Comparison of ENCODE assay signal across 8 cellular contexts in genomic region chr1:155978325-155978972, GRCh38. TPM values are rescaled to one million over a fixed set of nuclear protein-coding genes. Genes with fewer than 3 reads are reported as not detected.
A peak's percentile ranks its signal among the peaks of the same experiment; 100 is the strongest.
DNase-seq lines count a peak whose midpoint lies in the region; ATAC-seq and TF ChIP-seq lines count a peak whose summit lies in the region.

ARHGEF2 (minus strand) TSS chr1:155978547; CDS start chr1:155978427, 120 bp downstream.

- CTCF ChIA-PET in CD8-positive, alpha-beta T cell (lab: Charles Lee), result interaction anchor here (1.1 to 6.7 kb wide), 7 partner anchors 11 to 72 kb away, joined by 3 to 57 read pairs (median 5); no protein-coding TSS in a partner anchor

- TF ChIP-seq POLR2A in upper lobe of left lung (IDR thresholded peaks at IDR 0.05), result peak in 2 of 4 donors; percentile 67 to 85

- peak; percentile 46 to 88 (median 79) for DNase-seq in CD8-positive, alpha-beta T cell
- DNase-seq in LoVo (ENCODE audit: low spot score), result peak; percentile 62
- DNase-seq in SW480 (ENCODE audit: low spot score), result peak; percentile 68
- DNase-seq in activated naive CD8-positive, alpha-beta T cell treated with anti-CD3 and anti-CD28 coated beads, Interleukin-2, amount 50 U/mL, for 16 hours (ENCODE audit: low read depth, low spot score), result peak; percentile 69
- peak; percentile 89 for DNase-seq in left cardiac atrium
- peak; percentile 46 for DNase-seq in progenitor cell of endocrine pancreas (ENCODE audit: low spot score, unreplicated experiment)
- DNase-seq in upper lobe of left lung, result peak; percentile 93

- no peaks in the 10 kb centered on the region for H3K27me3 Mint-ChIP-seq in CD8-positive, alpha-beta T cell (ENCODE audit: low read depth)
- no peaks in the 10 kb centered on the region for H3K27me3 Mint-ChIP-seq in progenitor cell of endocrine pancreas

- no peak for TF ChIP-seq EP300 in upper lobe of left lung (IDR thresholded peaks at IDR 0.05)

- peaks cover 72% of the 10 kb centered on the region for H3K4me1 ChIP-seq in CD8-positive, alpha-beta T cell (ENCODE audit: insufficient read depth, low read length)
- peaks cover 68 to 88% (median 83%) of the 10 kb centered on the region in 4 donors for H3K4me1 ChIP-seq in upper lobe of left lung

- peaks cover 69% of the 10 kb centered on the region for H3K4me1 Mint-ChIP-seq in CD8-positive, alpha-beta T cell (ENCODE audit: low read depth)
- H3K4me1 Mint-ChIP-seq in progenitor cell of endocrine pancreas (ENCODE audit: low read depth), result peaks cover 57% of the 10 kb centered on the region

- WGBS in upper lobe of left lung, 2 donors, result 0 to 2% methylated on average over 12 to 25 of the region's 52 CpGs

- ATAC-seq in CD8-positive, alpha-beta T cell, result peak; percentile 66
- ATAC-seq in GM21390 (IDR thresholded peaks at IDR 0.05; ENCODE audit: unreplicated experiment) (peak; percentile 62), left cardiac atrium (peak; percentile 70 to 80), upper lobe of left lung (ENCODE audit: low FRiP score in 2 of 2) (peak; percentile 73 to 87)

- H3K27ac ChIP-seq in CD8-positive, alpha-beta T cell (ENCODE audit: low read depth, low read length), result peak within 1 kb of the TSS; percentile 59
- H3K27ac ChIP-seq in upper lobe of left lung, result peak within 1 kb of the TSS; percentile 85 to 100 (median 98)

- peak within 1 kb of the TSS; percentile 94 for H3K27ac Mint-ChIP-seq in CD8-positive, alpha-beta T cell
- H3K27ac Mint-ChIP-seq in progenitor cell of endocrine pancreas, result peak within 1 kb of the TSS; percentile 94

- peak within 1 kb of the TSS; percentile 97 for H3K4me3 Mint-ChIP-seq in CD8-positive, alpha-beta T cell
- H3K4me3 Mint-ChIP-seq in progenitor cell of endocrine pancreas (ENCODE audit: low read depth), result peak within 1 kb of the TSS; percentile 95

- intact Hi-C loops in CD8-positive, alpha-beta T cell (cut with DNase I, micrococcal nuclease), result loop anchor here (1.0 to 5.0 kb wide), 4 partner anchors 44 to 121 kb away; partner anchors contain the start of genes KHDC4 (in 2 of the 2), GON4L (in 1 of the 2), LAMTOR2 (in 1 of the 2) and SYT11 (in 1 of the 2)
- intact Hi-C loops in left cardiac atrium (cut with DNase I), result loop anchor here in 1 of 2 donors (5.0 kb wide), 1 partner anchor 36 kb away; the partner anchor contains the start of gene RXFP4

- no peak for TF ChIP-seq CTCF in CD8-positive, alpha-beta T cell (IDR thresholded peaks at IDR 0.05)
- TF ChIP-seq CTCF in progenitor cell of endocrine pancreas (IDR thresholded peaks at IDR 0.05; ENCODE audit: unreplicated experiment) (peak; percentile 58), upper lobe of left lung (IDR thresholded peaks at IDR 0.05) (peak in 1 of 6 experiments; percentile 15)

- no peaks in the 10 kb centered on the region for H3K27me3 ChIP-seq in CD8-positive, alpha-beta T cell (ENCODE audit: insufficient read depth, low read length)
- H3K27me3 ChIP-seq in upper lobe of left lung, result no peaks in the 10 kb centered on the region

- no peaks in the 10 kb centered on the region for H3K36me3 ChIP-seq in CD8-positive, alpha-beta T cell (ENCODE audit: insufficient read depth, low read length)
- no peaks in the 10 kb centered on the region for H3K36me3 ChIP-seq in upper lobe of left lung

- peaks cover 37% of the 10 kb centered on the region for H3K36me3 Mint-ChIP-seq in CD8-positive, alpha-beta T cell
- no peaks in the 10 kb centered on the region for H3K36me3 Mint-ChIP-seq in progenitor cell of endocrine pancreas (ENCODE audit: insufficient read depth)

- peak within 1 kb of the TSS; percentile 70 for H3K4me3 ChIP-seq in CD8-positive, alpha-beta T cell (ENCODE audit: low read depth, low read length)
- peak within 1 kb of the TSS; percentile 60 to 97 (median 66) for H3K4me3 ChIP-seq in upper lobe of left lung

- H3K9me3 ChIP-seq in CD8-positive, alpha-beta T cell (ENCODE audit: low read length), result no peaks in the 10 kb centered on the region
- H3K9me3 ChIP-seq in upper lobe of left lung, result no peaks in the 10 kb centered on the region

- H3K9me3 Mint-ChIP-seq in CD8-positive, alpha-beta T cell, result no peaks in the 10 kb centered on the region
- no peaks in the 10 kb centered on the region for H3K9me3 Mint-ChIP-seq in progenitor cell of endocrine pancreas (ENCODE audit: low read depth)

- POLR2A ChIA-PET in CD8-positive, alpha-beta T cell (lab: Charles Lee), result interaction anchor here (0.7 to 6.4 kb wide), 9 partner anchors 11 to 44 kb away, joined by 3 to 63 read pairs (median 5); partner anchors contain the start of gene KHDC4

RNA-seq across cellular contexts. Expression of gene ARHGEF2, which starts in this region (rescaled TPM):
- total RNA-seq in CD8-positive, alpha-beta T cell, result 10 to 100 TPM; 51.6 to 52.3 TPM
- total RNA-seq in left cardiac atrium (10 to 100 TPM; 63.4 to 70.8 TPM), progenitor cell of endocrine pancreas (103 and 111 TPM in 2 replicates), upper lobe of left lung (100 to 1,000 TPM; 198 to 969 (median 229) TPM)

Comparison
In these comparisons a context has a peak if more than half of its experiments do, and no peak if none do; other contexts are left out.
1. Peak in every context shown above with its lines: DNase-seq, ATAC-seq, H3K4me3 ChIP-seq and H3K27ac ChIP-seq.